ENCODE assay signal across 15 cellular contexts in the genomic region with DNA sequence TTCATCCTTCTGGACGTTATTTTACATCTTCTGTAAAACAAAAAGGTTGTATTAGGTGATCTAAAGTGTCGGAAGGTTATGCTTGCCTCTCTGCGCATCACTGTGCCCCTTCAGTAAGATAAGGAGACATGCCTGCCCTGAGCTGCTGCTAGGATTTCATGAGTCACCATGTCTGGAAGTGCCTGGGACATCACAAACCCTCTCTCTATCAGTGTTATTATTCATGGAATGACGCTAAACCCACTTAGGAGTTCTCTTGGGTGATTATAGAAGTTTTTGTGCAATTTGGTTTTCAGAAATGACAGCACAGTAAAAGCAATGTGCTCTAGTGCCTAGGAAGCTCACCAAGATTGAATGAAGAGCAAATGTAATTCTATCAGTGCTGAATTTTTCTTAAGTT.
DNase-seq lines count a peak whose midpoint lies in the region; ATAC-seq and TF ChIP-seq lines count a peak whose summit lies in the region.
"Had no signal": no experiment of that assay in that cellular context is flagged by ENCODE, and none has a peak within 500 bp of the region (broad histone marks: within the 10 kb centered on the region; RNA-seq: fewer than 3 reads in every experiment).

No MANE protein-coding gene starts in this region.

- H3K36me3 Mint-ChIP-seq in chondrocyte (ENCODE audit: low read depth): no peaks in the 10 kb centered on the region

- DNase-seq in HK-2 (ENCODE audit: unreplicated experiment) (peak; percentile 2), chondrocyte (ENCODE audit: low spot score) (no peak), kidney glomerular epithelial cell (lab: John Stamatoyannopoulos, UW) (peak; percentile 36), NCI-H69 (lab: John Stamatoyannopoulos, UW) (no peak), NCI-H2171 (lab: John Stamatoyannopoulos, UW) (no peak)
- DNase-seq in activated CD8-positive, alpha-beta memory T cell treated with anti-CD3 and anti-CD28 coated beads for 24 hours: no peak
- DNase-seq: activated gamma-delta T cell treated with Interleukin-2 at 50 U/mL for 16 hours; H9; NCI-H345; SHP77 treated with DMSO at 0.1 percent for 48 hours; stimulated activated naive CD8-positive, alpha-beta T cell treated with anti-CD3 and anti-CD28 coated beads, Interleukin-15, Interleukin-2, amounts not matched to agents 100 U/mL and 50 U/mL, for 24 hours had no signal

- peaks cover 26% of the 10 kb centered on the region for H3K4me1 ChIP-seq in ACC112 (ENCODE audit: control insufficient read depth, insufficient read depth, low read length, unreplicated experiment)

- H3K27ac ChIP-seq in ACC112 (ENCODE audit: low read depth, low read length): peak overlapping the region; percentile 66
- H3K27ac ChIP-seq: BLaER1 treated with 17β-estradiol and CSF1 and Interleukin-3, amounts not matched to agents 10 nM and 100 nM had no signal

- H3K4me3 ChIP-seq in ACC112 (ENCODE audit: low read depth, low read length): peak overlapping the region; percentile 27; the same call in 1 of the 2 replicates
- H3K4me3 ChIP-seq: BLaER1 treated with 17β-estradiol and CSF1 and Interleukin-3, amounts not matched to agents 10 nM and 100 nM had no signal

- no peak overlapping the region for H2AFZ ChIP-seq in ACC112 (ENCODE audit: low read length, unreplicated experiment)

- ATAC-seq in GM19395 (IDR thresholded peaks at IDR 0.05; ENCODE audit: unreplicated experiment): no peak
- ATAC-seq: stimulated activated naive CD8-positive, alpha-beta T cell treated with anti-CD3 and anti-CD28 coated beads, Interleukin-15, Interleukin-2, amounts not matched to agents 100 U/mL and 50 U/mL, for 24 hours had no signal

- H3K79me2 ChIP-seq in ACC112 (ENCODE audit: control insufficient read depth, insufficient read depth, low read length, unreplicated experiment): no peaks in the 10 kb centered on the region

- no peak for TF ChIP-seq CTCF in chondrocyte (IDR thresholded peaks at IDR 0.05)

- peaks cover 41% of the 10 kb centered on the region for H3K4me1 Mint-ChIP-seq in chondrocyte (ENCODE audit: low read depth)
- H3K4me1 Mint-ChIP-seq: neural crest cell had no signal

- H3K36me3 ChIP-seq in ACC112 (ENCODE audit: insufficient read depth, low read length): no peaks in the 10 kb centered on the region
- H3K36me3 ChIP-seq: BLaER1 treated with 17β-estradiol and CSF1 and Interleukin-3, amounts not matched to agents 10 nM and 100 nM had no signal

- H3K27ac Mint-ChIP-seq in chondrocyte (ENCODE audit: unreplicated experiment): peak overlapping the region; percentile 73

- H3K4me3 Mint-ChIP-seq in chondrocyte (ENCODE audit: unreplicated experiment): no peak overlapping the region
- H3K4me3 Mint-ChIP-seq: H9, neural crest cell had no signal

- H3K9me3 Mint-ChIP-seq in chondrocyte (ENCODE audit: low read depth): peaks cover 4% of the 10 kb centered on the region
- H3K9me3 Mint-ChIP-seq: H9 had no signal

- no peaks in the 10 kb centered on the region for H3K27me3 ChIP-seq in ACC112 (ENCODE audit: insufficient read depth, low read length)
- H3K27me3 ChIP-seq: BLaER1 treated with 17β-estradiol and CSF1 and Interleukin-3, amounts not matched to agents 10 nM and 100 nM had no signal

- no peaks in the 10 kb centered on the region for H3K27me3 Mint-ChIP-seq in chondrocyte (ENCODE audit: low read depth)

Comparison
In these comparisons a context has a peak if more than half of its experiments do, and no peak if none do; other contexts are left out.
1. DNase-seq: peak in HK-2 (single experiment) and kidney glomerular epithelial cell (single experiment); none in chondrocyte (single experiment), NCI-H69 (single experiment), activated CD8-positive, alpha-beta memory T cell treated with anti-CD3 and anti-CD28 coated beads for 24 hours (single experiment) and NCI-H2171 (single experiment).